In genomic region chr15:45167631-45168205, GRCh38 we compare ENCODE assay signal across 9 cellular contexts. TPM values are rescaled to one million over a fixed set of nuclear protein-coding genes. Genes with fewer than 3 reads are reported as not detected.
DNase-seq lines count a peak whose midpoint lies in the region; ATAC-seq and TF ChIP-seq lines count a peak whose summit lies in the region.
"Had no signal": no experiment of that assay in that cellular context is flagged by ENCODE, and none has a peak within 500 bp of the region (broad histone marks: within the 10 kb centered on the region; RNA-seq: fewer than 3 reads in every experiment).

No MANE protein-coding gene starts in this region.

- intact Hi-C loops in A673 (cut with micrococcal nuclease; ENCODE audit: unreplicated experiment) = loop anchor here (5.0 kb wide), 1 partner anchor 290 kb away; no protein-coding TSS in a partner anchor
- intact Hi-C loops in colonic mucosa (cut with DNase I) = loop anchor here (5.0 to 10.0 kb wide), 2 partner anchors 35 to 227 kb away; no protein-coding TSS in a partner anchor

- no peaks in the 10 kb centered on the region for H3K27me3 Mint-ChIP-seq in naive thymus-derived CD8-positive, alpha-beta T cell

- no peaks in the 10 kb centered on the region for H3K27me3 ChIP-seq in A673 (replicated peaks; ENCODE audit: insufficient read depth, low read depth, low read length, poor library complexity)
- H3K27me3 ChIP-seq in Karpas-422 (ENCODE audit: low read length) = no peaks in the 10 kb centered on the region
- no peaks in the 10 kb centered on the region for H3K27me3 ChIP-seq in colonic mucosa

- H3K4me2 ChIP-seq in Karpas-422 (ENCODE audit: low read depth, low read length, poor library complexity, severe bottlenecking) = peak overlapping the region; percentile 72

- H3K36me3 ChIP-seq in A673 (ENCODE audit: insufficient read depth, low read length, poor library complexity, severe bottlenecking) (peaks cover 5% of the 10 kb centered on the region), Karpas-422 (ENCODE audit: insufficient read depth, low read length) (peaks cover 12% of the 10 kb centered on the region; the same call in 1 of the 2 replicates), colonic mucosa (no peaks in the 10 kb centered on the region)

- peak overlapping the region; percentile 96 for H3K27ac ChIP-seq in A673 (ENCODE audit: low read depth, low read length, poor library complexity, severe bottlenecking)
- peak overlapping the region; percentile 97 for H3K27ac ChIP-seq in Karpas-422 (ENCODE audit: low read length)
- H3K27ac ChIP-seq in colonic mucosa = peak overlapping the region; percentile 97

- no peaks in the 10 kb centered on the region for H3K9me3 Mint-ChIP-seq in naive thymus-derived CD8-positive, alpha-beta T cell

- peak overlapping the region; percentile 60 to 95 (median 86) for H3K27ac Mint-ChIP-seq in naive thymus-derived CD8-positive, alpha-beta T cell

- no peaks in the 10 kb centered on the region for H3K9me3 ChIP-seq in A673 (ENCODE audit: low read depth, low read length, poor library complexity, severe bottlenecking)
- H3K9me3 ChIP-seq in Karpas-422 (ENCODE audit: low read length) = no peaks in the 10 kb centered on the region
- H3K9me3 ChIP-seq in colonic mucosa = no peaks in the 10 kb centered on the region

- H3K4me1 Mint-ChIP-seq in naive thymus-derived CD8-positive, alpha-beta T cell = peaks cover 5 to 20% (median 12%) of the 10 kb centered on the region in 4 donors

- H3K9ac ChIP-seq in Karpas-422 (ENCODE audit: low read length) = peak overlapping the region; percentile 89
- peak overlapping the region; percentile 86 to 93 for H3K9ac ChIP-seq in colonic mucosa (ENCODE audit: low read depth in 2 of 2, low read length in 2 of 2)

- H3K4me3 ChIP-seq in A673 (ENCODE audit: low read depth, low read length, poor library complexity, severe bottlenecking) = peak overlapping the region; percentile 45
- peak overlapping the region; percentile 71 for H3K4me3 ChIP-seq in Karpas-422 (ENCODE audit: low read length)
- peak overlapping the region; percentile 65 for H3K4me3 ChIP-seq in colonic mucosa

- no peak overlapping the region for H2AFZ ChIP-seq in Karpas-422 (ENCODE audit: low read length)

- TF ChIP-seq CTCF in A673 (conservative IDR thresholded peaks at IDR 0.05; ENCODE audit: low read depth, low read length) (peak; percentile 6; the same call in 1 of the 2 replicates), colonic mucosa (IDR thresholded peaks at IDR 0.05) (no peak)

- TSS peak; percentile 39 for BruUV-seq in A673 (replicated peaks; lab: Mats Ljungman, UMichigan)

- H3K36me3 Mint-ChIP-seq in naive thymus-derived CD8-positive, alpha-beta T cell = no peaks in the 10 kb centered on the region

- H3K9me2 ChIP-seq in Karpas-422 (replicated peaks; ENCODE audit: insufficient read depth, low read length) = no peaks in the 10 kb centered on the region

- DNase-seq in A673 (ENCODE audit: low spot score) (no peak), Karpas-422 (no peak), colonic mucosa (no peak), SIG-M5 (lab: John Stamatoyannopoulos, UW) (no peak)
- peak in 1 of 10 donors; percentile 38 for DNase-seq in naive thymus-derived CD8-positive, alpha-beta T cell
- no peak for DNase-seq in activated CD4-positive, CD25-positive, alpha-beta regulatory T cell (lab: John Stamatoyannopoulos, UW)

- CTCF ChIA-PET in A673 (lab: Charles Lee) = interaction anchor here (0.6 to 1.6 kb wide), 3 partner anchors 50 to 347 kb away, joined by 3 to 6 read pairs (median 3); no protein-coding TSS in a partner anchor

- H4K20me1 ChIP-seq in Karpas-422 (ENCODE audit: insufficient read depth, low read depth, low read length) = no peaks in the 10 kb centered on the region

- POLR2A ChIA-PET in A673 (lab: Charles Lee; ENCODE audit: low non-redundant PET) = no interaction called here
- POLR2A ChIA-PET in naive thymus-derived CD8-positive, alpha-beta T cell (lab: Charles Lee) = interaction anchor here (0.5 to 2.7 kb wide), 11 partner anchors 9 to 639 kb away, joined by 3 to 36 read pairs (median 5); partner anchors contain the start of gene SHF

- H3K4me1 ChIP-seq in A673 (ENCODE audit: insufficient read depth, low read length, poor library complexity, severe bottlenecking) (peaks cover 21% of the 10 kb centered on the region), Karpas-422 (ENCODE audit: low read length) (peaks cover 66% of the 10 kb centered on the region), colonic mucosa (no peaks in the 10 kb centered on the region)

- peak overlapping the region; percentile 64 to 87 (median 74) for H3K4me3 Mint-ChIP-seq in naive thymus-derived CD8-positive, alpha-beta T cell

- peaks cover 14% of the 10 kb centered on the region for H3K79me2 ChIP-seq in Karpas-422 (ENCODE audit: low read length)

- no peak for ATAC-seq in naive thymus-derived CD8-positive, alpha-beta T cell
- ATAC-seq in GM18520 (IDR thresholded peaks at IDR 0.05; ENCODE audit: unreplicated experiment) = no peak
- no peak for ATAC-seq in HG03045 (IDR thresholded peaks at IDR 0.05; ENCODE audit: unreplicated experiment)

RNA-seq across cellular contexts. Expression of gene SHF, which starts 20.0 kb away (rescaled TPM):
- total RNA-seq in A673 (2021) (42.9 and 43.2 TPM in 2 replicates), colonic mucosa (10 to 100 TPM in 1 of 2 donors, 1 to 10 TPM in 1; 8.7 to 14.7 TPM)
- total RNA-seq in Karpas-422 (2014; rRNA removed; shearing (Covaris generic); ENCODE audit: low replicate concordance) = 10.9 and 35.4 TPM in 2 replicates
- total RNA-seq in naive thymus-derived CD8-positive, alpha-beta T cell = 1 to 10 TPM; 8.1 to 9.7 TPM
- 1 to 10 TPM; 1.1 to 2.6 (median 1.4) TPM for polyA plus RNA-seq in naive thymus-derived CD8-positive, alpha-beta T cell

RNA-seq across cellular contexts. Expression of gene DUOX1, which starts 37.9 kb away (rescaled TPM):
- total RNA-seq in A673 (2021) (1.4 and 1.7 TPM in 2 replicates), colonic mucosa (under 1 TPM; 0.45 to 0.96 TPM)
- not detected in 2 replicates for total RNA-seq in Karpas-422 (2014; rRNA removed; shearing (Covaris generic); ENCODE audit: low replicate concordance)
- total RNA-seq in naive thymus-derived CD8-positive, alpha-beta T cell = not detected
- polyA plus RNA-seq in naive thymus-derived CD8-positive, alpha-beta T cell = 1 to 10 TPM in 1 of 3 donors, under 1 TPM in 2; 0.35 to 3.7 (median 0.40) TPM
- total RNA-seq: dermis microvascular lymphatic vessel endothelial cell had no signal

RNA-seq across cellular contexts. Expression of gene DUOXA1, which starts 38.0 kb away (rescaled TPM):
- total RNA-seq in A673 (2021) (0.95 and 1.1 TPM in 2 replicates), colonic mucosa (1 to 10 TPM in 1 of 2 donors, under 1 TPM in 1; 0.88 to 1.3 TPM)
- not detected in 2 replicates for total RNA-seq in Karpas-422 (2014; rRNA removed; shearing (Covaris generic); ENCODE audit: low replicate concordance)
- under 1 TPM; 0.77 to 0.81 TPM for total RNA-seq in naive thymus-derived CD8-positive, alpha-beta T cell
- polyA plus RNA-seq in naive thymus-derived CD8-positive, alpha-beta T cell = under 1 TPM in 1 of 3 donors, not detected in 2; 0.26 TPM
- total RNA-seq: dermis microvascular lymphatic vessel endothelial cell had no signal

RNA-seq across cellular contexts. Expression of gene DUOXA2, which starts 53.6 kb away (rescaled TPM):
- total RNA-seq in A673 (2021) (not detected in 2 replicates), colonic mucosa (10 to 100 TPM; 30.2 to 48.5 TPM)
- not detected in 2 replicates for total RNA-seq in Karpas-422 (2014; rRNA removed; shearing (Covaris generic); ENCODE audit: low replicate concordance)
- total RNA-seq in naive thymus-derived CD8-positive, alpha-beta T cell = not detected
- polyA plus RNA-seq in naive thymus-derived CD8-positive, alpha-beta T cell = not detected
- total RNA-seq: dermis microvascular lymphatic vessel endothelial cell had no signal

RNA-seq across cellular contexts. Expression of gene DUOX2, which starts 53.7 kb away (rescaled TPM):
- total RNA-seq in A673 (2021) (0.98 and 0.99 TPM in 2 replicates), colonic mucosa (100 to 1,000 TPM in 1 of 2 donors, 10 to 100 TPM in 1; 40.0 to 111 TPM)
- 0.07 and 0.45 TPM in 2 replicates for total RNA-seq in Karpas-422 (2014; rRNA removed; shearing (Covaris generic); ENCODE audit: low replicate concordance)
- total RNA-seq in naive thymus-derived CD8-positive, alpha-beta T cell = not detected
- not detected for polyA plus RNA-seq in naive thymus-derived CD8-positive, alpha-beta T cell
- total RNA-seq: dermis microvascular lymphatic vessel endothelial cell had no signal
